ENCODE assay signal across 1 cellular context in the genomic region with DNA sequence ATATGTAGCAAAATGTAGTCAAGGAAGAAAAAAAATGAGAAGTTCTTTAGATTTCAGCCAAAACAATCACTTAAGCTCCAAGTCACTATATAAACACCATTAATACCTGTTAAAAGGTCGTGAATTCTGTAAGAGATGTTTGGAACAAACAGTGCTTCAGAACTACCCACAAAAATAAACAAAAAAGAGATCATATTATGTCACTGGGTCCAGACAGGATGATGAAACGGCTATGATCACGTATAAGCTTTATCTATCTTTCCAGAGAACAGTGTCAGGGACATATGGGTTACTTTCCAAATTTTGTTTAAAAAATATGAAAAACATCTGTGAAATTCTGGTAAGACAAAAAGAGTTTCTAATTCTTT.
TF ChIP-seq lines count a peak whose summit lies in the region.

No MANE protein-coding gene starts in this region.

TF ChIP-seq in HepG2, 621 proteins besides CTCF, POLR2A, EP300 and RAD21 (continued from another document and continues in another):
- TF ChIP-seq, protein P1, sequence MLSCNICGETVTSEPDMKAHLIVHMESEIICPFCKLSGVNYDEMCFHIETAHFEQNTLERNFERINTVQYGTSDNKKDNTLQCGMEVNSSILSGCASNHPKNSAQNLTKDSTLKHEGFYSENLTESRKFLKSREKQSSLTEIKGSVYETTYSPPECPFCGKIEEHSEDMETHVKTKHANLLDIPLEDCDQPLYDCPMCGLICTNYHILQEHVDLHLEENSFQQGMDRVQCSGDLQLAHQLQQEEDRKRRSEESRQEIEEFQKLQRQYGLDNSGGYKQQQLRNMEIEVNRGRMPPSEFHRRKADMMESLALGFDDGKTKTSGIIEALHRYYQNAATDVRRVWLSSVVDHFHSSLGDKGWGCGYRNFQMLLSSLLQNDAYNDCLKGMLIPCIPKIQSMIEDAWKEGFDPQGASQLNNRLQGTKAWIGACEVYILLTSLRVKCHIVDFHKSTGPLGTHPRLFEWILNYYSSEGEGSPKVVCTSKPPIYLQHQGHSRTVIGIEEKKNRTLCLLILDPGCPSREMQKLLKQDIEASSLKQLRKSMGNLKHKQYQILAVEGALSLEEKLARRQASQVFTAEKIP (CRISPR knock-in tag; IDR thresholded peaks at IDR 0.05; ENCODE audit: borderline replicate concordance), result no peak
- TF ChIP-seq ZNF652 (CRISPR knock-in tag; IDR thresholded peaks at IDR 0.05; ENCODE audit: borderline replicate concordance, low read depth), result peak; percentile 62; the same call in 1 of the 2 replicates
- peak; percentile 86 for TF ChIP-seq CREM (IDR thresholded peaks at IDR 0.05)
- no peak for TF ChIP-seq CREM (CRISPR knock-in tag; IDR thresholded peaks at IDR 0.05)
- TF ChIP-seq TOPORS (CRISPR knock-in tag; IDR thresholded peaks at IDR 0.05), result no peak
- TF ChIP-seq, protein P2, sequence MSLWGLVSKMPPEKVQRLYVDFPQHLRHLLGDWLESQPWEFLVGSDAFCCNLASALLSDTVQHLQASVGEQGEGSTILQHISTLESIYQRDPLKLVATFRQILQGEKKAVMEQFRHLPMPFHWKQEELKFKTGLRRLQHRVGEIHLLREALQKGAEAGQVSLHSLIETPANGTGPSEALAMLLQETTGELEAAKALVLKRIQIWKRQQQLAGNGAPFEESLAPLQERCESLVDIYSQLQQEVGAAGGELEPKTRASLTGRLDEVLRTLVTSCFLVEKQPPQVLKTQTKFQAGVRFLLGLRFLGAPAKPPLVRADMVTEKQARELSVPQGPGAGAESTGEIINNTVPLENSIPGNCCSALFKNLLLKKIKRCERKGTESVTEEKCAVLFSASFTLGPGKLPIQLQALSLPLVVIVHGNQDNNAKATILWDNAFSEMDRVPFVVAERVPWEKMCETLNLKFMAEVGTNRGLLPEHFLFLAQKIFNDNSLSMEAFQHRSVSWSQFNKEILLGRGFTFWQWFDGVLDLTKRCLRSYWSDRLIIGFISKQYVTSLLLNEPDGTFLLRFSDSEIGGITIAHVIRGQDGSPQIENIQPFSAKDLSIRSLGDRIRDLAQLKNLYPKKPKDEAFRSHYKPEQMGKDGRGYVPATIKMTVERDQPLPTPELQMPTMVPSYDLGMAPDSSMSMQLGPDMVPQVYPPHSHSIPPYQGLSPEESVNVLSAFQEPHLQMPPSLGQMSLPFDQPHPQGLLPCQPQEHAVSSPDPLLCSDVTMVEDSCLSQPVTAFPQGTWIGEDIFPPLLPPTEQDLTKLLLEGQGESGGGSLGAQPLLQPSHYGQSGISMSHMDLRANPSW (CRISPR knock-in tag; IDR thresholded peaks at IDR 0.05; ENCODE audit: borderline replicate concordance), result 0 out of 2 replicates have a peak, but pooled peaks have one; percentile 32
- no peak for TF ChIP-seq TRIM24 (CRISPR knock-in tag; IDR thresholded peaks at IDR 0.05)
- TF ChIP-seq ZFP41 (CRISPR knock-in tag; IDR thresholded peaks at IDR 0.05; ENCODE audit: borderline replicate concordance), result no peak
- no peak for TF ChIP-seq ZNF780A (CRISPR knock-in tag; IDR thresholded peaks at IDR 0.05)
- TF ChIP-seq DPF2 (CRISPR knock-in tag; IDR thresholded peaks at IDR 0.05; ENCODE audit: borderline replicate concordance, low read depth), result peak; percentile 69; the same call in 1 of the 2 replicates
- no peak for TF ChIP-seq ZFY (CRISPR knock-in tag; IDR thresholded peaks at IDR 0.05)
- TF ChIP-seq, protein P3, sequence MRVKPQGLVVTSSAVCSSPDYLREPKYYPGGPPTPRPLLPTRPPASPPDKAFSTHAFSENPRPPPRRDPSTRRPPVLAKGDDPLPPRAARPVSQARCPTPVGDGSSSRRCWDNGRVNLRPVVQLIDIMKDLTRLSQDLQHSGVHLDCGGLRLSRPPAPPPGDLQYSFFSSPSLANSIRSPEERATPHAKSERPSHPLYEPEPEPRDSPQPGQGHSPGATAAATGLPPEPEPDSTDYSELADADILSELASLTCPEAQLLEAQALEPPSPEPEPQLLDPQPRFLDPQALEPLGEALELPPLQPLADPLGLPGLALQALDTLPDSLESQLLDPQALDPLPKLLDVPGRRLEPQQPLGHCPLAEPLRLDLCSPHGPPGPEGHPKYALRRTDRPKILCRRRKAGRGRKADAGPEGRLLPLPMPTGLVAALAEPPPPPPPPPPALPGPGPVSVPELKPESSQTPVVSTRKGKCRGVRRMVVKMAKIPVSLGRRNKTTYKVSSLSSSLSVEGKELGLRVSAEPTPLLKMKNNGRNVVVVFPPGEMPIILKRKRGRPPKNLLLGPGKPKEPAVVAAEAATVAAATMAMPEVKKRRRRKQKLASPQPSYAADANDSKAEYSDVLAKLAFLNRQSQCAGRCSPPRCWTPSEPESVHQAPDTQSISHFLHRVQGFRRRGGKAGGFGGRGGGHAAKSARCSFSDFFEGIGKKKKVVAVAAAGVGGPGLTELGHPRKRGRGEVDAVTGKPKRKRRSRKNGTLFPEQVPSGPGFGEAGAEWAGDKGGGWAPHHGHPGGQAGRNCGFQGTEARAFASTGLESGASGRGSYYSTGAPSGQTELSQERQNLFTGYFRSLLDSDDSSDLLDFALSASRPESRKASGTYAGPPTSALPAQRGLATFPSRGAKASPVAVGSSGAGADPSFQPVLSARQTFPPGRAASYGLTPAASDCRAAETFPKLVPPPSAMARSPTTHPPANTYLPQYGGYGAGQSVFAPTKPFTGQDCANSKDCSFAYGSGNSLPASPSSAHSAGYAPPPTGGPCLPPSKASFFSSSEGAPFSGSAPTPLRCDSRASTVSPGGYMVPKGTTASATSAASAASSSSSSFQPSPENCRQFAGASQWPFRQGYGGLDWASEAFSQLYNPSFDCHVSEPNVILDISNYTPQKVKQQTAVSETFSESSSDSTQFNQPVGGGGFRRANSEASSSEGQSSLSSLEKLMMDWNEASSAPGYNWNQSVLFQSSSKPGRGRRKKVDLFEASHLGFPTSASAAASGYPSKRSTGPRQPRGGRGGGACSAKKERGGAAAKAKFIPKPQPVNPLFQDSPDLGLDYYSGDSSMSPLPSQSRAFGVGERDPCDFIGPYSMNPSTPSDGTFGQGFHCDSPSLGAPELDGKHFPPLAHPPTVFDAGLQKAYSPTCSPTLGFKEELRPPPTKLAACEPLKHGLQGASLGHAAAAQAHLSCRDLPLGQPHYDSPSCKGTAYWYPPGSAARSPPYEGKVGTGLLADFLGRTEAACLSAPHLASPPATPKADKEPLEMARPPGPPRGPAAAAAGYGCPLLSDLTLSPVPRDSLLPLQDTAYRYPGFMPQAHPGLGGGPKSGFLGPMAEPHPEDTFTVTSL (CRISPR knock-in tag; IDR thresholded peaks at IDR 0.05; ENCODE audit: borderline replicate concordance), result peak; percentile 75; the same call in 1 of the 2 replicates
- no peak for TF ChIP-seq MYNN (CRISPR knock-in tag; IDR thresholded peaks at IDR 0.05; ENCODE audit: low read depth)
- no peak for TF ChIP-seq ZNF292 (CRISPR knock-in tag; IDR thresholded peaks at IDR 0.05; ENCODE audit: borderline replicate concordance, low read depth)
- TF ChIP-seq, protein P4, sequence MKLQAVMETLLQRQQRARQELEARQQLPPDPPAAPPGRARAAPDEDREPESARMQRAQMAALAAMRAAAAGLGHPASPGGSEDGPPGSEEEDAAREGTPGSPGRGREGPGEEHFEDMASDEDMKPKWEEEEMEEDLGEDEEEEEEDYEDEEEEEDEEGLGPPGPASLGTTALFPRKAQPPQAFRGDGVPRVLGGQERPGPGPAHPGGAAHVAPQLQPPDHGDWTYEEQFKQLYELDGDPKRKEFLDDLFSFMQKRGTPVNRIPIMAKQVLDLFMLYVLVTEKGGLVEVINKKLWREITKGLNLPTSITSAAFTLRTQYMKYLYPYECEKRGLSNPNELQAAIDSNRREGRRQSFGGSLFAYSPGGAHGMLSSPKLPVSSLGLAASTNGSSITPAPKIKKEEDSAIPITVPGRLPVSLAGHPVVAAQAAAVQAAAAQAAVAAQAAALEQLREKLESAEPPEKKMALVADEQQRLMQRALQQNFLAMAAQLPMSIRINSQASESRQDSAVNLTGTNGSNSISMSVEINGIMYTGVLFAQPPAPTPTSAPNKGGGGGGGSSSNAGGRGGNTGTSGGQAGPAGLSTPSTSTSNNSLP (IDR thresholded peaks at IDR 0.05; ENCODE audit: low read depth, low read length), result peak; percentile 45; the same call in 1 of the 2 replicates
- no peak for TF ChIP-seq ZNF230 (CRISPR knock-in tag; IDR thresholded peaks at IDR 0.05)
- no peak for TF ChIP-seq CHD2 (IDR thresholded peaks at IDR 0.05; ENCODE audit: low read depth, low read length)
- no peak for TF ChIP-seq MED8 (CRISPR knock-in tag; IDR thresholded peaks at IDR 0.05; ENCODE audit: insufficient replicate concordance)
- TF ChIP-seq, protein P5, sequence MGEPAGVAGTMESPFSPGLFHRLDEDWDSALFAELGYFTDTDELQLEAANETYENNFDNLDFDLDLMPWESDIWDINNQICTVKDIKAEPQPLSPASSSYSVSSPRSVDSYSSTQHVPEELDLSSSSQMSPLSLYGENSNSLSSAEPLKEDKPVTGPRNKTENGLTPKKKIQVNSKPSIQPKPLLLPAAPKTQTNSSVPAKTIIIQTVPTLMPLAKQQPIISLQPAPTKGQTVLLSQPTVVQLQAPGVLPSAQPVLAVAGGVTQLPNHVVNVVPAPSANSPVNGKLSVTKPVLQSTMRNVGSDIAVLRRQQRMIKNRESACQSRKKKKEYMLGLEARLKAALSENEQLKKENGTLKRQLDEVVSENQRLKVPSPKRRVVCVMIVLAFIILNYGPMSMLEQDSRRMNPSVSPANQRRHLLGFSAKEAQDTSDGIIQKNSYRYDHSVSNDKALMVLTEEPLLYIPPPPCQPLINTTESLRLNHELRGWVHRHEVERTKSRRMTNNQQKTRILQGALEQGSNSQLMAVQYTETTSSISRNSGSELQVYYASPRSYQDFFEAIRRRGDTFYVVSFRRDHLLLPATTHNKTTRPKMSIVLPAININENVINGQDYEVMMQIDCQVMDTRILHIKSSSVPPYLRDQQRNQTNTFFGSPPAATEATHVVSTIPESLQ (CRISPR knock-in tag; conservative IDR thresholded peaks at IDR 0.05), result 0 out of 2 replicates have a peak, but pooled peaks have one; percentile 23
- TF ChIP-seq, protein P6, sequence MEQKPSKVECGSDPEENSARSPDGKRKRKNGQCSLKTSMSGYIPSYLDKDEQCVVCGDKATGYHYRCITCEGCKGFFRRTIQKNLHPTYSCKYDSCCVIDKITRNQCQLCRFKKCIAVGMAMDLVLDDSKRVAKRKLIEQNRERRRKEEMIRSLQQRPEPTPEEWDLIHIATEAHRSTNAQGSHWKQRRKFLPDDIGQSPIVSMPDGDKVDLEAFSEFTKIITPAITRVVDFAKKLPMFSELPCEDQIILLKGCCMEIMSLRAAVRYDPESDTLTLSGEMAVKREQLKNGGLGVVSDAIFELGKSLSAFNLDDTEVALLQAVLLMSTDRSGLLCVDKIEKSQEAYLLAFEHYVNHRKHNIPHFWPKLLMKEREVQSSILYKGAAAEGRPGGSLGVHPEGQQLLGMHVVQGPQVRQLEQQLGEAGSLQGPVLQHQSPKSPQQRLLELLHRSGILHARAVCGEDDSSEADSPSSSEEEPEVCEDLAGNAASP (CRISPR knock-in tag; IDR thresholded peaks at IDR 0.05; ENCODE audit: borderline replicate concordance), result peak; percentile 75
- no peak for TF ChIP-seq PAF1 (CRISPR knock-in tag; IDR thresholded peaks at IDR 0.05)
- TF ChIP-seq ZNF224 (CRISPR knock-in tag; IDR thresholded peaks at IDR 0.05), result no peak
- TF ChIP-seq FOXA3 (CRISPR knock-in tag; IDR thresholded peaks at IDR 0.05), result peak; percentile 90
- TF ChIP-seq, protein P7, sequence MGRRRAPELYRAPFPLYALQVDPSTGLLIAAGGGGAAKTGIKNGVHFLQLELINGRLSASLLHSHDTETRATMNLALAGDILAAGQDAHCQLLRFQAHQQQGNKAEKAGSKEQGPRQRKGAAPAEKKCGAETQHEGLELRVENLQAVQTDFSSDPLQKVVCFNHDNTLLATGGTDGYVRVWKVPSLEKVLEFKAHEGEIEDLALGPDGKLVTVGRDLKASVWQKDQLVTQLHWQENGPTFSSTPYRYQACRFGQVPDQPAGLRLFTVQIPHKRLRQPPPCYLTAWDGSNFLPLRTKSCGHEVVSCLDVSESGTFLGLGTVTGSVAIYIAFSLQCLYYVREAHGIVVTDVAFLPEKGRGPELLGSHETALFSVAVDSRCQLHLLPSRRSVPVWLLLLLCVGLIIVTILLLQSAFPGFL (CRISPR knock-in tag; IDR thresholded peaks at IDR 0.05), result no peak
- TF ChIP-seq, protein P8, sequence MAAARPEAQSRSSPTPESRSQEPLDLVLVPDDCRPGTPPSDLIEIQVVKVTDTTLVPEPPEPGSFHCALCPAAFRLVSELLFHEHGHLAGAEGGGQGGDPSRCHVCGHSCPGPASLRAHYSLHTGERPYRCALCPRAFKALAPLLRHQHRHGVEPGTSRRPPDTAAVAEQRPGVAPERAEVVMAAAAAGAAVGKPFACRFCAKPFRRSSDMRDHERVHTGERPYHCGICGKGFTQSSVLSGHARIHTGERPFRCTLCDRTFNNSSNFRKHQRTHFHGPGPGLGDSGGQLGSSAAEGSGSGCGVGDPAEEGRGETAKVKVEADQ (CRISPR knock-in tag; IDR thresholded peaks at IDR 0.05; ENCODE audit: borderline replicate concordance), result no peak
- no peak; the same call in 1 of the 2 replicates for TF ChIP-seq SOX13 (IDR thresholded peaks at IDR 0.05)
- peak in 1 of 2 experiments; percentile 89; a peak in 2 of 4 replicates for TF ChIP-seq SOX13 (CRISPR knock-in tag; conservative IDR thresholded peaks at IDR 0.05 in 1 of 2, IDR thresholded peaks at IDR 0.05 in 1 of 2)
- TF ChIP-seq, protein P9, sequence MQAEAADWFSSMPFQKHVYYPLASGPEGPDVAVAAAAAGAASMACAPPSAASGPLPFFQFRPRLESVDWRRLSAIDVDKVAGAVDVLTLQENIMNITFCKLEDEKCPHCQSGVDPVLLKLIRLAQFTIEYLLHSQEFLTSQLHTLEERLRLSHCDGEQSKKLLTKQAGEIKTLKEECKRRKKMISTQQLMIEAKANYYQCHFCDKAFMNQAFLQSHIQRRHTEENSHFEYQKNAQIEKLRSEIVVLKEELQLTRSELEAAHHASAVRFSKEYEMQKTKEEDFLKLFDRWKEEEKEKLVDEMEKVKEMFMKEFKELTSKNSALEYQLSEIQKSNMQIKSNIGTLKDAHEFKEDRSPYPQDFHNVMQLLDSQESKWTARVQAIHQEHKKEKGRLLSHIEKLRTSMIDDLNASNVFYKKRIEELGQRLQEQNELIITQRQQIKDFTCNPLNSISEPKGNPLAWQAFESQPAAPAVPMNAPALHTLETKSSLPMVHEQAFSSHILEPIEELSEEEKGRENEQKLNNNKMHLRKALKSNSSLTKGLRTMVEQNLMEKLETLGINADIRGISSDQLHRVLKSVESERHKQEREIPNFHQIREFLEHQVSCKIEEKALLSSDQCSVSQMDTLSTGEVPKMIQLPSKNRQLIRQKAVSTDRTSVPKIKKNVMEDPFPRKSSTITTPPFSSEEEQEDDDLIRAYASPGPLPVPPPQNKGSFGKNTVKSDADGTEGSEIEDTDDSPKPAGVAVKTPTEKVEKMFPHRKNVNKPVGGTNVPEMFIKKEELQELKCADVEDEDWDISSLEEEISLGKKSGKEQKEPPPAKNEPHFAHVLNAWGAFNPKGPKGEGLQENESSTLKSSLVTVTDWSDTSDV (CRISPR knock-in tag; IDR thresholded peaks at IDR 0.05), result no peak
- TF ChIP-seq, protein P10, sequence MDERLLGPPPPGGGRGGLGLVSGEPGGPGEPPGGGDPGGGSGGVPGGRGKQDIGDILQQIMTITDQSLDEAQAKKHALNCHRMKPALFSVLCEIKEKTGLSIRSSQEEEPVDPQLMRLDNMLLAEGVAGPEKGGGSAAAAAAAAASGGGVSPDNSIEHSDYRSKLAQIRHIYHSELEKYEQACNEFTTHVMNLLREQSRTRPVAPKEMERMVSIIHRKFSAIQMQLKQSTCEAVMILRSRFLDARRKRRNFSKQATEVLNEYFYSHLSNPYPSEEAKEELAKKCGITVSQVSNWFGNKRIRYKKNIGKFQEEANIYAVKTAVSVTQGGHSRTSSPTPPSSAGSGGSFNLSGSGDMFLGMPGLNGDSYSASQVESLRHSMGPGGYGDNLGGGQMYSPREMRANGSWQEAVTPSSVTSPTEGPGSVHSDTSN (CRISPR knock-in tag; IDR thresholded peaks at IDR 0.05), result no peak
- no peak for TF ChIP-seq KDM2A (CRISPR knock-in tag; IDR thresholded peaks at IDR 0.05; ENCODE audit: borderline replicate concordance, low read depth)
- peak; percentile 47; the same call in 1 of the 2 replicates for TF ChIP-seq LCORL (IDR thresholded peaks at IDR 0.05)
- no peak; the same call in 1 of the 2 replicates for TF ChIP-seq LCORL (CRISPR knock-in tag; IDR thresholded peaks at IDR 0.05)
- no peak for TF ChIP-seq EED (CRISPR knock-in tag; IDR thresholded peaks at IDR 0.05)
- no peak for TF ChIP-seq KAT2B (IDR thresholded peaks at IDR 0.05; ENCODE audit: borderline replicate concordance, low read depth, low read length)
- TF ChIP-seq ZNF850 (CRISPR knock-in tag; conservative IDR thresholded peaks at IDR 0.05), result no peak
